ENCODE assay signal across 10 cellular contexts in genomic region chr1:202018476-202019234, GRCh38. TPM values are rescaled to one million over a fixed set of nuclear protein-coding genes. Genes with fewer than 3 reads are reported as not detected.
DNase-seq lines count a peak whose midpoint lies in the region; TF ChIP-seq lines count a peak whose summit lies in the region.
"Had no signal": no experiment of that assay in that cellular context is flagged by ENCODE, and none has a peak within 500 bp of the region (broad histone marks: within the 10 kb centered on the region; RNA-seq: fewer than 3 reads in every experiment).

No MANE protein-coding gene starts in this region.

- CTCF ChIA-PET in HEK293 (lab: Yijun Ruan, JAX) (interaction anchor here (1.0 kb wide), 2 partner anchors 10 to 105 kb away, joined by 3 read pairs; no protein-coding TSS in a partner anchor), A673 (lab: Charles Lee) (no interaction called here)

- H3K36me3 ChIP-seq in HEK293 (ENCODE audit: control insufficient read depth in 2 of 2, insufficient read depth in 1 of 2, low read length in 2 of 2) (no peaks in the 10 kb centered on the region), esophagus squamous epithelium (peaks cover 0 to 34% (median 0%) of the 10 kb centered on the region in 3 donors), prostate gland (no peaks in the 10 kb centered on the region), A673 (ENCODE audit: insufficient read depth, low read length, poor library complexity, severe bottlenecking) (no peaks in the 10 kb centered on the region), MG63 (no peaks in the 10 kb centered on the region; the same call in 1 of the 2 replicates)

- no peak for TF ChIP-seq CTCF in HEK293 (tag by site-specific recombination; IDR thresholded peaks at IDR 0.05)
- no peak for TF ChIP-seq CTCF in esophagus squamous epithelium (IDR thresholded peaks at IDR 0.05)
- TF ChIP-seq CTCF in prostate gland (IDR thresholded peaks at IDR 0.05) = no peak
- no peak for TF ChIP-seq CTCF in A673 (conservative IDR thresholded peaks at IDR 0.05; ENCODE audit: low read depth, low read length)

- peak in 1 of 4 donors; percentile 20 for TF ChIP-seq POLR2A in esophagus squamous epithelium (IDR thresholded peaks at IDR 0.05)
- peak; percentile 10 for TF ChIP-seq POLR2A in prostate gland (IDR thresholded peaks at IDR 0.05)

- H3K4me3 ChIP-seq in HEK293 (ENCODE audit: low read depth, low read length) (no peak overlapping the region), esophagus squamous epithelium (peak overlapping the region in 2 of 4 donors; percentile 7 to 38), prostate gland (no peak overlapping the region), A673 (ENCODE audit: low read depth, low read length, poor library complexity, severe bottlenecking) (no peak overlapping the region), MG63 (no peak overlapping the region)
- H3K4me3 ChIP-seq: SK-N-MC had no signal

- H3K9me3 ChIP-seq in HEK293 (ENCODE audit: control insufficient read depth, insufficient read depth, low read depth, low read length) (no peaks in the 10 kb centered on the region), esophagus squamous epithelium (no peaks in the 10 kb centered on the region), prostate gland (no peaks in the 10 kb centered on the region), A673 (ENCODE audit: low read depth, low read length, poor library complexity, severe bottlenecking) (no peaks in the 10 kb centered on the region), MG63 (no peaks in the 10 kb centered on the region)

- H3K4me1 ChIP-seq in HEK293 (ENCODE audit: control insufficient read depth, insufficient read depth, low read length) = peaks cover 18% of the 10 kb centered on the region
- peaks cover 20 to 84% (median 26%) of the 10 kb centered on the region in 3 donors for H3K4me1 ChIP-seq in esophagus squamous epithelium
- H3K4me1 ChIP-seq in prostate gland (replicated peaks) = peaks cover 8% of the 10 kb centered on the region
- no peaks in the 10 kb centered on the region for H3K4me1 ChIP-seq in A673 (ENCODE audit: insufficient read depth, low read length, poor library complexity, severe bottlenecking)

- WGBS in esophagus squamous epithelium, 2 donors = 40 to 53% methylated on average over 12 of the region's 18 CpGs
- 40% methylated on average over 18 of the region's 18 CpGs for WGBS in prostate gland

- DNase-seq in NCI-H748 treated with DMSO at 0.1 percent for 48 hours (lab: John Stamatoyannopoulos, UW) (peak; percentile 63), esophagus squamous epithelium (lab: John Stamatoyannopoulos, UW) (no peak), prostate gland (ENCODE audit: low spot score) (peak; percentile 92), A673 (ENCODE audit: low spot score) (no peak), 8988T (no peak), MG63 (no peak), germinal center (ENCODE audit: low spot score) (no peak)
- DNase-seq: head of caudate nucleus had no signal

- BruUV-seq in A673 (replicated peaks; lab: Mats Ljungman, UMichigan) = no TSS peak

- peak overlapping the region; percentile 29; the same call in 1 of the 2 replicates for H3K27ac ChIP-seq in HEK293 (ENCODE audit: extremely low read depth, low read depth, low read length)
- H3K27ac ChIP-seq in esophagus squamous epithelium = peak overlapping the region; percentile 89 to 94 (median 92)
- H3K27ac ChIP-seq in prostate gland = peak overlapping the region; percentile 87 to 91
- no peak overlapping the region for H3K27ac ChIP-seq in A673 (ENCODE audit: low read depth, low read length, poor library complexity, severe bottlenecking)
- H3K27ac ChIP-seq: SK-N-MC had no signal

- POLR2A ChIA-PET in HEK293 (lab: Yijun Ruan, JAX) = interaction anchor here (1.5 to 2.2 kb wide), 3 partner anchors 16 to 87 kb away, joined by 4 to 6 read pairs (median 5); no protein-coding TSS in a partner anchor
- POLR2A ChIA-PET in A673 (lab: Charles Lee; ENCODE audit: low non-redundant PET) = no interaction called here

- intact Hi-C loops in esophagus squamous epithelium (cut with DNase I) (no loop called here), prostate gland (cut with DNase I) (loop anchor here (10.0 kb wide), 1 partner anchor 96 kb away; no protein-coding TSS in a partner anchor), A673 (cut with micrococcal nuclease; ENCODE audit: unreplicated experiment) (no loop called here)

- H3K27me3 ChIP-seq in esophagus squamous epithelium (peaks cover 0 to 9% (median 0%) of the 10 kb centered on the region in 4 donors), prostate gland (replicated peaks; ENCODE audit: insufficient read depth) (no peaks in the 10 kb centered on the region), A673 (replicated peaks; ENCODE audit: insufficient read depth, low read depth, low read length, poor library complexity) (no peaks in the 10 kb centered on the region), MG63 (no peaks in the 10 kb centered on the region)

TF ChIP-seq in HEK293, 187 proteins besides CTCF, POLR2A, EP300 and RAD21 (continues in another document):
- 0 out of 2 replicates have a peak, but pooled peaks have one; percentile 8 for TF ChIP-seq ZNF843 (tag by site-specific recombination; IDR thresholded peaks at IDR 0.05)
- TF ChIP-seq ZNF433 (tag by site-specific recombination; IDR thresholded peaks at IDR 0.05; ENCODE audit: low read depth) = no peak
- TF ChIP-seq ZXDB (tag by site-specific recombination; IDR thresholded peaks at IDR 0.05) = 0 out of 2 replicates have a peak, but pooled peaks have one; percentile 35
- TF ChIP-seq ZBTB17 (tag by site-specific recombination; IDR thresholded peaks at IDR 0.05) = 0 out of 2 replicates have a peak, but pooled peaks have one; percentile 29
- TF ChIP-seq ZNF398 (tag by site-specific recombination; IDR thresholded peaks at IDR 0.05) = no peak
- no peak for TF ChIP-seq ZNF211 (tag by site-specific recombination; IDR thresholded peaks at IDR 0.05; ENCODE audit: low read depth)
- no peak for TF ChIP-seq ZFP3 (tag by site-specific recombination; IDR thresholded peaks at IDR 0.05; ENCODE audit: low read depth)
- peak; percentile 67; the same call in 1 of the 2 replicates for TF ChIP-seq REST (tag by site-specific recombination; IDR thresholded peaks at IDR 0.05)
- TF ChIP-seq SCRT2 (tag by site-specific recombination; IDR thresholded peaks at IDR 0.05) = no peak

RNA-seq across cellular contexts. Expression of gene ELF3, which starts 8.3 kb away (rescaled TPM):
- total RNA-seq in esophagus squamous epithelium = 100 to 1,000 TPM; 146 to 432 (median 253) TPM
- 100 to 1,000 TPM in 1 of 2 donors, 10 to 100 TPM in 1; 74.4 to 191 TPM for total RNA-seq in prostate gland
- total RNA-seq in A673 (2021) = 0.50 and 0.56 TPM in 2 replicates
- total RNA-seq in MG63 (2014; rRNA removed; shearing (Covaris generic); ENCODE audit: low replicate concordance) = not detected in 2 replicates

RNA-seq across cellular contexts. Expression of gene RNPEP, which starts 36.2 kb away (rescaled TPM):
- 100 to 1,000 TPM in 1 of 4 donors, 10 to 100 TPM in 3; 44.6 to 129 (median 72.2) TPM for total RNA-seq in esophagus squamous epithelium
- total RNA-seq in prostate gland = 100 to 1,000 TPM in 1 of 2 donors, 10 to 100 TPM in 1; 70.4 to 104 TPM
- total RNA-seq in A673 (2021) = 59.3 and 74.1 TPM in 2 replicates
- total RNA-seq in MG63 (2014; rRNA removed; shearing (Covaris generic); ENCODE audit: low replicate concordance) = 112 and 135 TPM in 2 replicates

Comparison
In these comparisons a context has a peak if more than half of its experiments do, and no peak if none do; other contexts are left out.
1. DNase-seq: peak in NCI-H748 treated with DMSO at 0.1 percent for 48 hours (single experiment) and prostate gland (single experiment); none in esophagus squamous epithelium (single experiment), A673 (single experiment), 8988T (single experiment), MG63 (single experiment) and germinal center (single experiment).
2. RNA of gene ELF3, which starts 8.3 kb away (total RNA-seq): 146 to 432 TPM in esophagus squamous epithelium and 74.4 to 191 TPM in prostate gland; 0.50 to 0.56 TPM in A673 and not detected in MG63; every median in the first group is over 10 times any median in the second.